15 cellular contexts compared by ENCODE assay signal in the genomic region with DNA sequence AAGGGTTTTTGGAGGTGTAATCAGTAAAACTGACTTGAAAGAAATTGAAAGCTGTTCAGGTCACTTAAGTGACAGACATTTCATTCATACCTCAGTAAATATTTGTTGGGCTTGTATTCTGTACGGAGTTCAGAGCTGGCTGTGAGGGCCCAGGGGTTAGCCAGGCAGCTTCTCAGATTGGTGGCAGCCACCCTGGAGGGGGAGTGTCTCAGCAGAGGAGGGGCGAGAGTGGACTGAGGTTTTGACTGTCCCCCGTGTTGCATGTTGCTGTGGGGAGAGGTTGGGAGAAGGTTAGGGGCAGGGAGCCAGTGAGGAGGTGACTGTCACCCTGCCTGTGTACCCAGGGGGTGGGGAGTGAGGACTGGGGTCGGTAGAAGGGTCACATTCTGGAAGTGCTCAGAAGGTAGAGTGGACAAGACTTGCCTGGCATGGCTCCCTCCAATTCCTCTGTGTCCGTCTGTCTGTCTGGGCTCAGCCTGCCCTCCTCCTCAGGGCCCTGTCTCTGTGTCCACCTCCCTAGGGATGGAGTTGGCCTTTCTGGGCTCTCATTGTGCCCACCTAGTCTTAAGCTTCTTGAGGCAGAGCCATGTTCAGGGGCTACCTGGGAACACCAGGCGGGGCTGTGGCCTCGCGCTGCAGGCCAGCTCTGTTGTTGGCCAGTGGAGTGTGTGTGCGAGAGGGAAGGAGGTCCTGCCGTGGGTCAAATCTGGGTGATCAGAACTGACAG. TPM values are rescaled to one million over a fixed set of nuclear protein-coding genes. Genes with fewer than 3 reads are reported as not detected.
A peak's percentile ranks its signal among the peaks of the same experiment; 100 is the strongest.
DNase-seq lines count a peak whose midpoint lies in the region; ATAC-seq, FAIRE-seq and TF ChIP-seq lines count a peak whose summit lies in the region.
"Had no signal": no experiment of that assay in that cellular context is flagged by ENCODE, and none has a peak within 500 bp of the region (broad histone marks: within the 10 kb centered on the region; RNA-seq: fewer than 3 reads in every experiment).

No MANE protein-coding gene starts in this region.

- H3K4ac ChIP-seq in H1 (replicated peaks; ENCODE audit: insufficient read length, low read depth, low read length) = no peak overlapping the region
- H3K4ac ChIP-seq in mesenchymal stem cell (ENCODE audit: low read depth in 1 of 2, low read length in 2 of 2) = no peak overlapping the region

- peak; percentile 10 for DNase-seq in activated CD4-positive, alpha-beta memory T cell treated with anti-CD3 and anti-CD28 coated beads, Interleukin-2, amount 10 ng/mL, durations not matched to agents 7 days and 5 days
- DNase-seq in activated CD4-positive, alpha-beta memory T cell treated with anti-CD3 and anti-CD28 coated beads for 36 hours = no peak
- DNase-seq in H1 (ENCODE audit: low read depth in 1 of 2, low spot score in 2 of 2) (no peak), mesenchymal stem cell (no peak), suprapubic skin (ENCODE audit: low spot score in 2 of 2) (peak; percentile 59 to 74), kidney tubule cell (ENCODE audit: low spot score) (no peak)
- DNase-seq: hypothalamus, NCI-H1092 treated with DMSO at 0.1 percent for 48 hours, NCI-H526 treated with DMSO at 0.1 percent for 48 hours had no signal

- H2AK5ac ChIP-seq in H1 (ENCODE audit: low read depth, low read length) (0 out of 2 replicates have a peak overlapping the region, but pooled peaks have one; percentile 24), mesenchymal stem cell (ENCODE audit: low read length, severe bottlenecking) (peak overlapping the region; percentile 9)

- H3K9me3 ChIP-seq in H1 (ENCODE audit: insufficient read depth in 2 of 2, low read depth in 1 of 2, low read length in 1 of 2) (no peaks in the 10 kb centered on the region), mesenchymal stem cell (ENCODE audit: control insufficient read depth, low read length) (peaks cover 16% of the 10 kb centered on the region), suprapubic skin (no peaks in the 10 kb centered on the region)

- H3K23me2 ChIP-seq in H1 (ENCODE audit: low read depth, low read length) = peaks cover 2% of the 10 kb centered on the region; the same call in 1 of the 2 replicates

- H2AFZ ChIP-seq in H1 (ENCODE audit: low read length) = no peak overlapping the region
- H2AFZ ChIP-seq in mesenchymal stem cell (ENCODE audit: low read depth, low read length) = no peak overlapping the region

- peaks cover 21% of the 10 kb centered on the region for H3K36me3 Mint-ChIP-seq in activated CD4-positive, alpha-beta memory T cell treated with anti-CD3 and anti-CD28 coated beads, Interleukin-2, amount 10 ng/mL, durations not matched to agents 7 days and 5 days (ENCODE audit: low read depth)
- H3K36me3 Mint-ChIP-seq in activated CD4-positive, alpha-beta memory T cell treated with anti-CD3 and anti-CD28 coated beads for 36 hours = peaks cover 9% of the 10 kb centered on the region

- H4K5ac ChIP-seq in H1 (ENCODE audit: insufficient read length, low read depth, low read length) = no peak overlapping the region

- peaks cover 0 to 47% of the 10 kb centered on the region in 2 experiments; a peak in 2 of 4 replicates for H3K79me2 ChIP-seq in H1 (ENCODE audit: control insufficient read depth in 1 of 2, insufficient read depth in 2 of 2, low read length in 2 of 2)

- peaks cover 0 to 6% (median 3%) of the 10 kb centered on the region in 4 experiments; a peak in 5 of 7 replicates for H3K27me3 ChIP-seq in H1 (replicated peaks in 1 of 4; ENCODE audit: control insufficient read depth in 3 of 4, extremely low read depth in 1 of 4, insufficient read depth in 3 of 4, low read length in 3 of 4)
- H3K27me3 ChIP-seq in mesenchymal stem cell (ENCODE audit: control insufficient read depth in 1 of 2, insufficient read depth in 1 of 2, low read length in 2 of 2) = no peaks in the 10 kb centered on the region
- no peaks in the 10 kb centered on the region for H3K27me3 ChIP-seq in suprapubic skin

- H3K56ac ChIP-seq in H1 (replicated peaks; ENCODE audit: insufficient read length, low read depth, low read length) = no peak overlapping the region

- H3K27me3 Mint-ChIP-seq in activated CD4-positive, alpha-beta memory T cell treated with anti-CD3 and anti-CD28 coated beads, Interleukin-2, amount 10 ng/mL, durations not matched to agents 7 days and 5 days = no peaks in the 10 kb centered on the region
- no peaks in the 10 kb centered on the region for H3K27me3 Mint-ChIP-seq in activated CD4-positive, alpha-beta memory T cell treated with anti-CD3 and anti-CD28 coated beads for 36 hours

- no peak overlapping the region for H3K27ac Mint-ChIP-seq in activated CD4-positive, alpha-beta memory T cell treated with anti-CD3 and anti-CD28 coated beads, Interleukin-2, amount 10 ng/mL, durations not matched to agents 7 days and 5 days
- H3K27ac Mint-ChIP-seq in activated CD4-positive, alpha-beta memory T cell treated with anti-CD3 and anti-CD28 coated beads for 36 hours = no peak overlapping the region

- H2BK12ac ChIP-seq in H1 (ENCODE audit: low read depth, low read length) (no peak overlapping the region), mesenchymal stem cell (ENCODE audit: low read length in 2 of 2) (no peak overlapping the region)

- no peak overlapping the region for H3K9ac ChIP-seq in H1 (replicated peaks in 1 of 4; ENCODE audit: extremely low read depth in 1 of 4, low read depth in 3 of 4, low read length in 3 of 4)
- no peak overlapping the region for H3K9ac ChIP-seq in mesenchymal stem cell (ENCODE audit: low read length)

- POLR2A ChIA-PET in activated CD4-positive, alpha-beta memory T cell treated with anti-CD3 and anti-CD28 coated beads, Interleukin-2, amount 10 ng/mL, durations not matched to agents 7 days and 5 days (lab: Charles Lee) = interaction anchor here (3.6 kb wide), 1 partner anchor 14 kb away, joined by 14 read pairs; no protein-coding TSS in a partner anchor
- POLR2A ChIA-PET in activated CD4-positive, alpha-beta memory T cell treated with anti-CD3 and anti-CD28 coated beads for 36 hours (lab: Charles Lee) = no interaction called here
- POLR2A ChIA-PET in H1 (lab: Charles Lee; ENCODE audit: partially characterized antibody) = interaction anchor here (0.6 to 1.4 kb wide), 5 partner anchors 10 to 84 kb away, joined by 3 read pairs; no protein-coding TSS in a partner anchor

- H3K23ac ChIP-seq in H1 (ENCODE audit: insufficient read length) (no peak overlapping the region), mesenchymal stem cell (ENCODE audit: low read length in 2 of 2) (no peak overlapping the region)

- H3K4me3 ChIP-seq in H1 (ENCODE audit: extremely low read depth in 1 of 4, insufficient read depth in 2 of 4, low read depth in 3 of 4, low read length in 4 of 4) = no peak overlapping the region
- H3K4me3 ChIP-seq in mesenchymal stem cell (ENCODE audit: insufficient read depth in 1 of 2, low read depth in 1 of 2, low read length in 2 of 2) = no peak overlapping the region
- no peak overlapping the region for H3K4me3 ChIP-seq in suprapubic skin
- H3K4me3 ChIP-seq: HAP-1 had no signal

- H3K9me3 Mint-ChIP-seq in activated CD4-positive, alpha-beta memory T cell treated with anti-CD3 and anti-CD28 coated beads, Interleukin-2, amount 10 ng/mL, durations not matched to agents 7 days and 5 days = peaks cover 17% of the 10 kb centered on the region
- H3K9me3 Mint-ChIP-seq in activated CD4-positive, alpha-beta memory T cell treated with anti-CD3 and anti-CD28 coated beads for 36 hours = peaks cover 17% of the 10 kb centered on the region

- H2BK15ac ChIP-seq in H1 (ENCODE audit: low read length) (no peak overlapping the region), mesenchymal stem cell (ENCODE audit: low read depth, poor library complexity, severe bottlenecking) (no peak overlapping the region)

- H3K14ac ChIP-seq in H1 (ENCODE audit: insufficient read length) (no peak overlapping the region), mesenchymal stem cell (ENCODE audit: low read length in 2 of 2) (peak overlapping the region in 1 of 2 experiments; percentile 0)

- CTCF ChIA-PET in activated CD4-positive, alpha-beta memory T cell treated with anti-CD3 and anti-CD28 coated beads, Interleukin-2, amount 10 ng/mL, durations not matched to agents 7 days and 5 days (lab: Charles Lee) = interaction anchor here (1.0 to 2.0 kb wide), 2 partner anchors 14 to 22 kb away, joined by 3 to 5 read pairs; no protein-coding TSS in a partner anchor
- CTCF ChIA-PET in activated CD4-positive, alpha-beta memory T cell treated with anti-CD3 and anti-CD28 coated beads for 36 hours (lab: Charles Lee) = interaction anchor here (1.1 kb wide), 1 partner anchor 14 kb away, joined by 3 read pairs; no protein-coding TSS in a partner anchor
- CTCF ChIA-PET in H1 (lab: Charles Lee; ENCODE audit: partially characterized antibody) = interaction anchor here (0.7 to 2.0 kb wide), 6 partner anchors 9 to 65 kb away, joined by 3 to 10 read pairs (median 4); no protein-coding TSS in a partner anchor

- H2BK5ac ChIP-seq in H1 (ENCODE audit: low read depth, low read length) (0 out of 2 replicates have a peak overlapping the region, but pooled peaks have one; percentile 35), mesenchymal stem cell (ENCODE audit: low read depth, low read length, poor library complexity, severe bottlenecking) (no peak overlapping the region)

- H3K79me1 ChIP-seq in H1 (ENCODE audit: low read depth, low read length) (peaks cover 19% of the 10 kb centered on the region), mesenchymal stem cell (replicated peaks; ENCODE audit: low read length, poor library complexity, severe bottlenecking) (peaks cover 34% of the 10 kb centered on the region)

- peaks cover 16% of the 10 kb centered on the region for H3K4me1 Mint-ChIP-seq in activated CD4-positive, alpha-beta memory T cell treated with anti-CD3 and anti-CD28 coated beads, Interleukin-2, amount 10 ng/mL, durations not matched to agents 7 days and 5 days
- H3K4me1 Mint-ChIP-seq in activated CD4-positive, alpha-beta memory T cell treated with anti-CD3 and anti-CD28 coated beads for 36 hours (ENCODE audit: low read depth) = peaks cover 43% of the 10 kb centered on the region

- TF ChIP-seq EP300 in H1 (IDR thresholded peaks at IDR 0.05; ENCODE audit: borderline replicate concordance in 1 of 2, low read depth in 2 of 2, low read length in 2 of 2) = no peak
- no peak for TF ChIP-seq EP300 in suprapubic skin (IDR thresholded peaks at IDR 0.05)

- H3K4me2 ChIP-seq in H1 (ENCODE audit: insufficient read depth in 1 of 2, low read depth in 2 of 2, low read length in 2 of 2) = no peak overlapping the region
- H3K4me2 ChIP-seq in mesenchymal stem cell (ENCODE audit: low read length, poor library complexity, severe bottlenecking) = no peak overlapping the region

- WGBS in H1 (ENCODE audit: extremely low coverage in 1 of 2, insufficient coverage in 1 of 2, insufficient read length in 1 of 2, insufficient replicate concordance in 2 of 2, low coverage in 1 of 2, low lambda C conversion rate in 2 of 2, missing lambda C conversion rate in 1 of 2), 2 experiments = 80% methylated on average over 10 of the region's 10 CpGs; no CpG with 5 or more reads in 1 of the 2 experiments
- WGBS in mesenchymal stem cell = 85% methylated on average over 10 of the region's 10 CpGs
- WGBS in suprapubic skin = 78% methylated on average over 10 of the region's 10 CpGs

- peaks cover 7 to 8% of the 10 kb centered on the region in 2 experiments for H4K20me1 ChIP-seq in H1 (replicated peaks in 1 of 2; ENCODE audit: control insufficient read depth in 1 of 2, insufficient read depth in 2 of 2, low read length in 2 of 2)

- H2BK120ac ChIP-seq in H1 (replicated peaks; ENCODE audit: low read depth, low read length) = no peak overlapping the region
- no peak overlapping the region for H2BK120ac ChIP-seq in mesenchymal stem cell (ENCODE audit: low read depth, low read length)

- H3K27ac ChIP-seq in H1 (ENCODE audit: low read depth, low read length) (no peak overlapping the region), mesenchymal stem cell (ENCODE audit: low read length, poor library complexity, severe bottlenecking) (no peak overlapping the region), suprapubic skin (no peak overlapping the region)
- H3K27ac ChIP-seq: epithelial cell of prostate had no signal

- TF ChIP-seq CTCF in H1 (IDR thresholded peaks at IDR 0.05; ENCODE audit: control extremely low read depth in 1 of 3, insufficient read depth in 1 of 3, low read depth in 1 of 3, low read length in 3 of 3) (no peak), suprapubic skin (IDR thresholded peaks at IDR 0.05) (no peak)

- H4K8ac ChIP-seq in H1 (ENCODE audit: extremely low read depth, insufficient read depth, low read length) (no peak overlapping the region), mesenchymal stem cell (ENCODE audit: low read length) (no peak overlapping the region)

- no peak overlapping the region for H3K4me3 Mint-ChIP-seq in activated CD4-positive, alpha-beta memory T cell treated with anti-CD3 and anti-CD28 coated beads, Interleukin-2, amount 10 ng/mL, durations not matched to agents 7 days and 5 days
- no peak overlapping the region for H3K4me3 Mint-ChIP-seq in activated CD4-positive, alpha-beta memory T cell treated with anti-CD3 and anti-CD28 coated beads for 36 hours

- no peak for ATAC-seq in HG02870 (IDR thresholded peaks at IDR 0.05; ENCODE audit: unreplicated experiment)
- no peak for ATAC-seq in esophagus mucosa

- intact Hi-C loops in activated CD4-positive, alpha-beta memory T cell treated with anti-CD3 and anti-CD28 coated beads for 36 hours (cut with micrococcal nuclease) = no loop called here

- no peak overlapping the region for H4K91ac ChIP-seq in H1 (replicated peaks; ENCODE audit: insufficient read length, low read length)
- no peak overlapping the region for H4K91ac ChIP-seq in mesenchymal stem cell (ENCODE audit: low read length)

- TF ChIP-seq RAD21 in H1 (IDR thresholded peaks at IDR 0.05 in 1 of 2, conservative IDR thresholded peaks at IDR 0.05 in 1 of 2; ENCODE audit: low read depth in 2 of 2, low read length in 2 of 2) = peak in 1 of 2 experiments; percentile 42; a peak in 2 of 4 replicates

- TF ChIP-seq POLR2A in H1 (IDR thresholded peaks at IDR 0.05; ENCODE audit: control extremely low read depth in 1 of 2, low read depth in 2 of 2, low read length in 2 of 2) = no peak
- TF ChIP-seq POLR2A in suprapubic skin (IDR thresholded peaks at IDR 0.05) = no peak

- H3K36me3 ChIP-seq in H1 (ENCODE audit: control insufficient read depth in 2 of 4, insufficient read depth in 4 of 4, low read length in 3 of 4) (no peaks in the 10 kb centered on the region), mesenchymal stem cell (ENCODE audit: control insufficient read depth in 1 of 2, insufficient read depth in 2 of 2, low read depth in 1 of 2, low read length in 2 of 2) (peaks cover 0 to 8% of the 10 kb centered on the region in 2 experiments), suprapubic skin (no peaks in the 10 kb centered on the region)
- H3K36me3 ChIP-seq: HAP-1 had no signal

- no peak overlapping the region for H2BK20ac ChIP-seq in H1 (ENCODE audit: low read length)

- FAIRE-seq in H1 (lab: Jason Lieb, UNC) = no peak
- FAIRE-seq: bronchial epithelial cell, HTR-8/SVneo had no signal

- H3K18ac ChIP-seq in H1 (ENCODE audit: extremely low read depth, low read length) = no peak overlapping the region; the same call in 1 of the 2 replicates
- H3K18ac ChIP-seq in mesenchymal stem cell (ENCODE audit: low read depth in 1 of 2, low read length in 2 of 2) = no peak overlapping the region

- peaks cover 0 to 14% (median 5%) of the 10 kb centered on the region in 4 experiments; a peak in 6 of 7 replicates for H3K4me1 ChIP-seq in H1 (replicated peaks in 1 of 4; ENCODE audit: control insufficient read depth in 3 of 4, insufficient read depth in 4 of 4, low read length in 3 of 4)
- peaks cover 26% of the 10 kb centered on the region for H3K4me1 ChIP-seq in mesenchymal stem cell (ENCODE audit: control insufficient read depth, insufficient read depth, low read depth, low read length)
- H3K4me1 ChIP-seq in suprapubic skin = peaks cover 38% of the 10 kb centered on the region

RNA-seq across cellular contexts. Expression of a gene that starts 4.4 kb away (rescaled TPM):
- total RNA-seq in activated CD4-positive, alpha-beta memory T cell treated with anti-CD3 and anti-CD28 coated beads, Interleukin-2, amount 10 ng/mL, durations not matched to agents 7 days and 5 days = 10 to 100 TPM; 25.5 to 26.8 TPM
- 10 to 100 TPM; 16.0 to 16.2 TPM for total RNA-seq in activated CD4-positive, alpha-beta memory T cell treated with anti-CD3 and anti-CD28 coated beads for 36 hours
- total RNA-seq in H1 (2021; fragmentation: NEBNext Ultra II Directional; extraction: Animal tissue kit (Norgen Biotek cat#: 25700)) = 9.4 and 9.5 TPM in 2 replicates
- polyA plus RNA-seq in H1 (2011; rRNA removed) = 3.4 and 3.7 TPM in 2 replicates
- 3.9 TPM for polyA plus RNA-seq in H1 (2011; cell fraction: cytosol; rRNA removed)
- polyA plus RNA-seq in H1 (2011; cell fraction: nucleus; rRNA removed) = 8.1 TPM
- 6.4 to 7.2 TPM (median 6.8 TPM) in 4 replicates for polyA plus RNA-seq in H1 (2012, experiment 1 of 2)
- polyA plus RNA-seq in H1 (2012, experiment 2 of 2) = 5.4 TPM
- 5.1 TPM for polyA plus RNA-seq in H1 (2013, experiment 1 of 2)
- polyA plus RNA-seq in H1 (2013, experiment 2 of 2) = 5.6 TPM
- polyA minus RNA-seq in H1 (2011; rRNA and poly(A)+ RNA removed) = 3.4 and 3.8 TPM in 2 replicates
- polyA minus RNA-seq in H1 (2011; cell fraction: cytosol; rRNA and poly(A)+ RNA removed) = 3.2 TPM
- 4.7 TPM for polyA minus RNA-seq in H1 (2011; cell fraction: nucleus; rRNA and poly(A)+ RNA removed)
- 13.5 TPM for polyA plus RNA-seq in mesenchymal stem cell (2013, experiment 1 of 2)
- 13.2 TPM for polyA plus RNA-seq in mesenchymal stem cell (2013, experiment 2 of 2)
- 10 to 100 TPM; 22.6 to 40.2 (median 28.4) TPM for total RNA-seq in suprapubic skin
- 12.1 TPM for total RNA-seq in esophagus mucosa

Comparison
In these comparisons a context has a peak if more than half of its experiments do, and no peak if none do; other contexts are left out.
1. DNase-seq: peak in activated CD4-positive, alpha-beta memory T cell treated with anti-CD3 and anti-CD28 coated beads, Interleukin-2, amount 10 ng/mL, durations not matched to agents 7 days and 5 days (single experiment) and suprapubic skin (2 of 2); none in activated CD4-positive, alpha-beta memory T cell treated with anti-CD3 and anti-CD28 coated beads for 36 hours (single experiment), H1 (0 of 2), mesenchymal stem cell (single experiment) and kidney tubule cell (single experiment).